19 cellular contexts compared by ENCODE assay signal in the genomic region with DNA sequence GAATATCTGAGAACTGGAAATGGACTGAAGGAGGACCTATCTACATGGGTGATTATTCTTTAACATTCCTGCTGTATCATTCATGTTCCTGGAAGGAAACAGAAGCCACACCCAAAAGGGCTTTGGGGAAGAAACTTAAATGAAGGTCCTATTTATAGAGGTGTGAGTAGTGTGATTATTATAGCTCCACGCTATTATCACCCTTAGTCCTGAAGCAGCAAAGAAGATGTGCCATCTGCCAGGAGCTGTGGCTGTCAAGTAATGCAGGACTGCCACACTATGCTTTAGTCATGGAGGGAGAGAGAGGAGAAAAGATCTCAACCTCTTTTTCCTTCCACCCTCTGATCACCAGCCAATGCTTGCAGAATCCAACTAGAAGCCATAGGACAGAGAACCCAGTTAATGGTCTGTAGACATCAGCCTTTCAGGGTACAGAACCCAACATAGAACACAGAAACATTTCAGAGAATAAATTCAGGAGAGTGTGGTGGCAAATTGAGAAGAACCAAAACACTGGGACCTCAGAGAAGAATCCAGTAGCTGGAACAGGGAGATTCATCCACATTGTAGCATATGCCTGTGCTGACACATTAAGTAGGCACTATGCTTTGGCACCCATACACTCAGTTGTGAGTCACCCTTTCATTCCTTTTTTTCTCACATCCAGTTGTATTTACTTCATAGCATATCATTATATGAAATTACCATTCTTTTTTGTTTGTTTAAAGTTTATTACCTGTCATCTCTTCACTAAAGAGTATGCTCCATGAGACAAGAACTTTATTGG. TPM values are rescaled to one million over a fixed set of nuclear protein-coding genes. Genes with fewer than 3 reads are reported as not detected.
DNase-seq lines count a peak whose midpoint lies in the region; ATAC-seq and TF ChIP-seq lines count a peak whose summit lies in the region.
"Had no signal": no experiment of that assay in that cellular context is flagged by ENCODE, and none has a peak within 500 bp of the region (broad histone marks: within the 10 kb centered on the region; RNA-seq: fewer than 3 reads in every experiment).

No MANE protein-coding gene starts in this region.

- no peaks in the 10 kb centered on the region for H4K20me1 ChIP-seq in H9 (ENCODE audit: control insufficient read depth, insufficient read depth, insufficient read length)

- no peak overlapping the region for H3K4me3 Mint-ChIP-seq in H9
- H3K4me3 Mint-ChIP-seq: brain; endodermal cell; neural crest cell; stimulated activated naive CD8-positive, alpha-beta T cell treated with anti-CD3 and anti-CD28 coated beads, Interleukin-15, Interleukin-2, amounts not matched to agents 100 ng/mL and 50 ng/mL, for 24 hours had no signal

- H3K36me3 Mint-ChIP-seq in H9 (ENCODE audit: insufficient read depth in 1 of 3, low read depth in 3 of 3): no peaks in the 10 kb centered on the region
- H3K36me3 Mint-ChIP-seq: brain had no signal

- no peaks in the 10 kb centered on the region for H3K79me1 ChIP-seq in H9 (ENCODE audit: insufficient read depth, low read depth, low read length, poor library complexity, severe bottlenecking)

- no peak overlapping the region for H3K18ac ChIP-seq in H9 (ENCODE audit: insufficient read length, low read depth, low read length)

- H3K9ac ChIP-seq in H9 (ENCODE audit: extremely low read depth, insufficient read length, low read length): no peak overlapping the region

- no peak for TF ChIP-seq CTCF in left lung (IDR thresholded peaks at IDR 0.05)
- no peak for TF ChIP-seq CTCF in H9 (conservative IDR thresholded peaks at IDR 0.05)

- no peak overlapping the region for H2BK12ac ChIP-seq in H9 (ENCODE audit: insufficient read length, low read depth, low read length)

- ATAC-seq in left lung: peak; percentile 33
- no peak for ATAC-seq in HG03025 (IDR thresholded peaks at IDR 0.05; ENCODE audit: low FRiP score, unreplicated experiment)
- ATAC-seq: SK-N-SH treated with all-trans-retinoic acid at 6 μM for 48 hours had no signal

- H3K27ac Mint-ChIP-seq in H9: no peak overlapping the region
- H3K27ac Mint-ChIP-seq: brain; endodermal cell; stimulated activated naive CD8-positive, alpha-beta T cell treated with anti-CD3 and anti-CD28 coated beads, Interleukin-15, Interleukin-2, amounts not matched to agents 100 ng/mL and 50 ng/mL, for 24 hours had no signal

- WGBS in H9 (ENCODE audit: extremely low coverage, insufficient read length, low lambda C conversion rate): no CpG with 5 or more reads among the region's 1 CpG

- H3K4me1 ChIP-seq in left lung (no peaks in the 10 kb centered on the region), H9 (ENCODE audit: insufficient read depth, low read length) (no peaks in the 10 kb centered on the region)
- no peaks in the 10 kb centered on the region for H3K4me1 ChIP-seq in effector memory CD4-positive, alpha-beta T cell (ENCODE audit: control insufficient read depth, insufficient read depth, low read length, poor library complexity, severe bottlenecking)

- no peak overlapping the region for H3K56ac ChIP-seq in H9 (ENCODE audit: insufficient read length, low read depth, low read length)

- H2BK120ac ChIP-seq in H9 (ENCODE audit: low read depth, low read length, poor library complexity, severe bottlenecking): no peak overlapping the region

- H3K36me3 ChIP-seq in MG63 (no peaks in the 10 kb centered on the region), left lung (no peaks in the 10 kb centered on the region)
- no peaks in the 10 kb centered on the region for H3K36me3 ChIP-seq in effector memory CD4-positive, alpha-beta T cell (ENCODE audit: control insufficient read depth, insufficient read depth, low read length)
- H3K36me3 ChIP-seq: lower lobe of right lung, WERI-Rb-1 had no signal

- no peak overlapping the region for H4K5ac ChIP-seq in H9 (ENCODE audit: insufficient read length, low read depth, low read length)

- no peaks in the 10 kb centered on the region; a peak in 1 of 5 replicates for H3K9me3 Mint-ChIP-seq in H9
- H3K9me3 Mint-ChIP-seq: brain, neural crest cell had no signal

- no peak overlapping the region for H2BK20ac ChIP-seq in H9 (ENCODE audit: low read depth, low read length, poor library complexity, severe bottlenecking)

- no peaks in the 10 kb centered on the region for H3K27me3 ChIP-seq in MG63
- H3K27me3 ChIP-seq in left lung: no peaks in the 10 kb centered on the region
- H3K27me3 ChIP-seq in effector memory CD4-positive, alpha-beta T cell (replicated peaks; ENCODE audit: control insufficient read depth, insufficient read depth, low read length, poor library complexity, severe bottlenecking): no peaks in the 10 kb centered on the region
- H3K27me3 ChIP-seq in H9 (ENCODE audit: insufficient read depth, low read length): no peaks in the 10 kb centered on the region

- H2AFZ ChIP-seq in H9 (ENCODE audit: low read length): no peak overlapping the region

- H3K9me3 ChIP-seq in MG63: no peaks in the 10 kb centered on the region
- no peaks in the 10 kb centered on the region for H3K9me3 ChIP-seq in left lung
- no peaks in the 10 kb centered on the region for H3K9me3 ChIP-seq in effector memory CD4-positive, alpha-beta T cell (ENCODE audit: control insufficient read depth, low read length)
- H3K9me3 ChIP-seq in H9 (ENCODE audit: control insufficient read depth, low read depth, low read length): no peaks in the 10 kb centered on the region
- H3K9me3 ChIP-seq: lower lobe of right lung had no signal

- no peak overlapping the region for H3T11ph ChIP-seq in H9 (ENCODE audit: low read length)

- H4K8ac ChIP-seq in H9 (replicated peaks; ENCODE audit: insufficient read length, low read depth, low read length): no peak overlapping the region

- H3K79me2 ChIP-seq in H9 (ENCODE audit: insufficient read depth, low read length): no peaks in the 10 kb centered on the region

- H3K23me2 ChIP-seq in H9 (ENCODE audit: insufficient read length, low read depth, low read length, poor library complexity, severe bottlenecking): no peaks in the 10 kb centered on the region

- DNase-seq in AG08396 (ENCODE audit: low spot score): peak; percentile 59
- DNase-seq in MG63: peak; percentile 31
- DNase-seq in epithelial cell of prostate (ENCODE audit: low read depth, low spot score): peak; percentile 53
- no peak for DNase-seq in left lung
- DNase-seq in effector memory CD4-positive, alpha-beta T cell: no peak
- no peak for DNase-seq in activated CD4-positive, alpha-beta T cell treated with anti-CD3 and anti-CD28 coated beads for 1 hour
- DNase-seq in H9: no peak
- DNase-seq: activated effector memory CD4-positive, alpha-beta T cell treated with anti-CD3 and anti-CD28 coated beads, Interleukin-2, amount 50 U/mL, for 16 hours; Calu3; endodermal cell; lower lobe of right lung; NCI-H1105 treated with DMSO at 0.1 percent for 48 hours; WERI-Rb-1 had no signal

- H2BK5ac ChIP-seq in H9 (ENCODE audit: insufficient read length, low read length): no peak overlapping the region

- H3K4me2 ChIP-seq in H9 (ENCODE audit: insufficient read depth, insufficient read length, low read length): no peak overlapping the region

- no peaks in the 10 kb centered on the region; the same call in 1 of the 2 replicates for H3K27me3 Mint-ChIP-seq in H9 (ENCODE audit: low read depth)
- H3K27me3 Mint-ChIP-seq: brain; stimulated activated naive CD8-positive, alpha-beta T cell treated with anti-CD3 and anti-CD28 coated beads, Interleukin-15, Interleukin-2, amounts not matched to agents 100 ng/mL and 50 ng/mL, for 24 hours had no signal

- intact Hi-C loops in left lung (cut with DNase I): loop anchor here in 1 of 2 donors (10.0 kb wide), 1 partner anchor 460 kb away; no protein-coding TSS in a partner anchor

- H2AK5ac ChIP-seq in H9 (ENCODE audit: insufficient read length, low read length): no peak overlapping the region

- H3K4ac ChIP-seq in H9 (ENCODE audit: low read depth, low read length): no peak overlapping the region

- H3K4me3 ChIP-seq in MG63 (no peak overlapping the region), left lung (no peak overlapping the region)
- no peak overlapping the region for H3K4me3 ChIP-seq in effector memory CD4-positive, alpha-beta T cell (ENCODE audit: insufficient read depth, low read depth, low read length, poor library complexity, severe bottlenecking)
- H3K4me3 ChIP-seq: lower lobe of right lung, skin epidermis had no signal

- no peaks in the 10 kb centered on the region for H3K4me1 Mint-ChIP-seq in H9
- H3K4me1 Mint-ChIP-seq: neural crest cell had no signal

- H3K14ac ChIP-seq in H9 (ENCODE audit: insufficient read depth, low read length): no peak overlapping the region

- no peak overlapping the region for H2BK15ac ChIP-seq in H9 (ENCODE audit: low read depth, low read length)

- H4K91ac ChIP-seq in H9 (ENCODE audit: insufficient read length, low read depth, low read length): no peak overlapping the region

- H3K23ac ChIP-seq in H9 (ENCODE audit: insufficient read length, low read depth, low read length): no peak overlapping the region

- H3K27ac ChIP-seq in epithelial cell of prostate (peak overlapping the region; percentile 65), left lung (no peak overlapping the region), H9 (ENCODE audit: insufficient read length, low read depth, low read length) (no peak overlapping the region)
- H3K27ac ChIP-seq in effector memory CD4-positive, alpha-beta T cell (ENCODE audit: insufficient read depth, low read length, poor library complexity, severe bottlenecking): no peak overlapping the region
- H3K27ac ChIP-seq: lower lobe of right lung, skin epidermis, WERI-Rb-1 had no signal

RNA-seq across cellular contexts. Expression of a gene that starts 21.0 kb away (rescaled TPM):
- 0.10 TPM in 1 of 2 replicates, not detected in the other for total RNA-seq in MG63 (2014; rRNA removed; shearing (Covaris generic); ENCODE audit: low replicate concordance)
- total RNA-seq in left lung (10 to 100 TPM; 12.4 to 14.6 TPM), H9 (2021) (2.5 and 2.9 TPM in 2 replicates)

Comparison
In these comparisons a context has a peak if more than half of its experiments do, and no peak if none do; other contexts are left out.
1. DNase-seq: peak in AG08396 (single experiment), MG63 (single experiment) and epithelial cell of prostate (single experiment); none in left lung (0 of 2), effector memory CD4-positive, alpha-beta T cell (0 of 3), activated CD4-positive, alpha-beta T cell treated with anti-CD3 and anti-CD28 coated beads for 1 hour (single experiment) and H9 (single experiment).